ENCODE assay signal across 1 cellular context in the genomic region with DNA sequence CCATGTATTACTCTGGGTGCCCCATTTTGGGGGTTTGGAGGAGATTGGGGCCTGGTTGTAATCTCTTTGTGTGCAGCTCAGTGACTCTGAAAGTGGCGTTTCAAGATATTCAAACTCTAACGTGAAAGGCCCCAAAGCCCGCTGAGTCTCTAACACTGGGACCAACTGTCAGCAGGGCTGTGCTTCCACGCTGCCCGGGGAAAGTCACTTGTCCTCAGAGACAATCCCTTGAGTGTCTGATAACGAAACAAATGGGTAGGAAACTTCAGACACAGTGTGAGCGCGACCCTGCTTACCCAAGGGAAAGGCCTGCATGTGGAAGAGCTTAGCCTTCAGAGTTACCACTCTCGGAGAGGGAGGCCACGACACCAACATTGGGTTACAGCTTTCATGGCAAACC.
A peak's percentile ranks its signal among the peaks of the same experiment; 100 is the strongest.
TF ChIP-seq lines count a peak whose summit lies in the region.

No MANE protein-coding gene starts in this region.

TF ChIP-seq in K562, 482 proteins besides CTCF, POLR2A, EP300 and RAD21:
- TF ChIP-seq, protein P1, sequence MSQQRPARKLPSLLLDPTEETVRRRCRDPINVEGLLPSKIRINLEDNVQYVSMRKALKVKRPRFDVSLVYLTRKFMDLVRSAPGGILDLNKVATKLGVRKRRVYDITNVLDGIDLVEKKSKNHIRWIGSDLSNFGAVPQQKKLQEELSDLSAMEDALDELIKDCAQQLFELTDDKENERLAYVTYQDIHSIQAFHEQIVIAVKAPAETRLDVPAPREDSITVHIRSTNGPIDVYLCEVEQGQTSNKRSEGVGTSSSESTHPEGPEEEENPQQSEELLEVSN (IDR thresholded peaks at IDR 0.05; ENCODE audit: borderline replicate concordance in 1 of 2, extremely low read depth in 1 of 2, insufficient read depth in 1 of 2, insufficient read length in 1 of 2, low read depth in 1 of 2, low read length in 1 of 2, poor library complexity in 1 of 2, severe bottlenecking in 1 of 2) = peak in 1 of 2 experiments; percentile 12
- TF ChIP-seq, protein P2, sequence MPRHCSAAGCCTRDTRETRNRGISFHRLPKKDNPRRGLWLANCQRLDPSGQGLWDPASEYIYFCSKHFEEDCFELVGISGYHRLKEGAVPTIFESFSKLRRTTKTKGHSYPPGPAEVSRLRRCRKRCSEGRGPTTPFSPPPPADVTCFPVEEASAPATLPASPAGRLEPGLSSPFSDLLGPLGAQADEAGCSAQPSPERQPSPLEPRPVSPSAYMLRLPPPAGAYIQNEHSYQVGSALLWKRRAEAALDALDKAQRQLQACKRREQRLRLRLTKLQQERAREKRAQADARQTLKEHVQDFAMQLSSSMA (CRISPR knock-in tag; IDR thresholded peaks at IDR 0.05) = no peak
